In the genomic region with DNA sequence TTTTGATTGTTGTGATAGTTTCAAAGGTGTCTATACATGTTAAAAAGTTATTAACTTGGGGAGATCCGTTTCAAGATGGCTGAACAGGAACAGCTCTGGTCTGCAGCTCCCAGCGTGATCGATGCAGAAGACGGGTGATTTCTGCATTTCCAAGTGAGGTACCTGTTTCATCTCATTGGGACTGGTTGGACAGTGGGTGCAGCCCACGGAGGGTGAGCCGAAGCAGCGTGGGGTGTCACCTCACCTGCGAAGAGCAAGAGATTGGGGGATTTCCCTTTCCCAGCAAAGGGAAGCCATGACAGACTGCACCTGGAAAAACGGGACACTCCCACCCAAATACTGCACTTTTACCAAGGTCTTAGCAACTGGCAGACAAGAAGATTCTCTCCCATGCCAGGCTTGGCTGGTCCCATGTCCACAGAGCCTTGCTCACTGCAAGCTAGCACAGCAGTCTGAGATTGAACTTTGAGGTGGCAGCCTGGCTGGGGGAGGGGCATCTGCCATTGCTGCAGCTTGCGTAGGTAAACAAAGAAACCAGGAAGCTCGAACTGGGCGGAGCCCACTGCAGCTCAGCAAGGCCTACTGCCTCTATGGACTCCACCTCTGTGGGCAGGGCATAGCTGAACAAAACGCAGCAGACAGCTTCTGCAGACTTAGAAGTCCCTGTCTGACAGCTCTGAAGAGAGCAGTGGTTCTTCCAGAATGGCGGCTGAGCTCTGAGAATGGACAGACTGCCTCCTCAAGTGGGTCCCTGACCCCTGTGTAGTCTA, we compare ENCODE assay signal across 8 cellular contexts.
DNase-seq lines count a peak whose midpoint lies in the region; ATAC-seq and TF ChIP-seq lines count a peak whose summit lies in the region.
"Not testable (repeated sequence)": the region's sequence is repeated elsewhere in the genome, so short reads cannot be mapped to it uniquely, and the experiment has no call there.

No MANE protein-coding gene starts in this region.

- H3K36me3 Mint-ChIP-seq in activated CD4-positive, alpha-beta T cell treated with anti-CD3 and anti-CD28 coated beads, Interleukin-2, amount 10 ng/mL, durations not matched to agents 24 days and 14 days (ENCODE audit: low read depth) = not testable (repeated sequence)
- H3K36me3 Mint-ChIP-seq in endothelial cell (ENCODE audit: low read depth, unreplicated experiment) = peaks cover 21% of the 10 kb centered on the region

- peaks cover 29% of the 10 kb centered on the region for H3K9me3 Mint-ChIP-seq in activated CD4-positive, alpha-beta T cell treated with anti-CD3 and anti-CD28 coated beads, Interleukin-2, amount 10 ng/mL, durations not matched to agents 24 days and 14 days
- not testable (repeated sequence) for H3K9me3 Mint-ChIP-seq in endothelial cell (ENCODE audit: unreplicated experiment)

- not testable (repeated sequence) for H3K27me3 Mint-ChIP-seq in activated CD4-positive, alpha-beta T cell treated with anti-CD3 and anti-CD28 coated beads, Interleukin-2, amount 10 ng/mL, durations not matched to agents 24 days and 14 days; endothelial cell (ENCODE audit: unreplicated experiment)

- ATAC-seq in mucosa of descending colon = not testable (repeated sequence)

- H3K9me3 ChIP-seq in mucosa of descending colon = not testable (repeated sequence)

- not testable (repeated sequence) for H3K4me3 Mint-ChIP-seq in activated CD4-positive, alpha-beta T cell treated with anti-CD3 and anti-CD28 coated beads, Interleukin-2, amount 10 ng/mL, durations not matched to agents 24 days and 14 days
- peak overlapping the region; percentile 72 for H3K4me3 Mint-ChIP-seq in endothelial cell (ENCODE audit: unreplicated experiment)

- H3K4me1 ChIP-seq in mucosa of descending colon (ENCODE audit: low read depth) = not testable (repeated sequence)

- not testable (repeated sequence) for H3K36me3 ChIP-seq in mucosa of descending colon (ENCODE audit: low read depth)

- DNase-seq in COLO668 (lab: John Stamatoyannopoulos, UW; ENCODE audit: unreplicated experiment) (peak; percentile 21), ELF-1 (ENCODE audit: low read depth, low spot score) (peak; percentile 36), NCI-H1436 (lab: John Stamatoyannopoulos, UW) (peak; percentile 1), NCI-H748 (lab: John Stamatoyannopoulos, UW; ENCODE audit: unreplicated experiment) (peak; percentile 82), OCI-M1 (lab: John Stamatoyannopoulos, UW) (peak; percentile 79), mucosa of descending colon (peak; percentile 37 to 55 (median 46))
- DNase-seq in activated CD4-positive, alpha-beta T cell treated with anti-CD3 and anti-CD28 coated beads, Interleukin-2, amount 10 ng/mL, durations not matched to agents 24 days and 14 days = peak; percentile 56
- DNase-seq in endothelial cell (ENCODE audit: low spot score) = not testable (repeated sequence)

- not testable (repeated sequence) for H3K4me3 ChIP-seq in mucosa of descending colon

- intact Hi-C loops in activated CD4-positive, alpha-beta T cell treated with anti-CD3 and anti-CD28 coated beads, Interleukin-2, amount 10 ng/mL, durations not matched to agents 24 days and 14 days (cut with micrococcal nuclease); mucosa of descending colon (cut with DNase I, micrococcal nuclease): not testable (repeated sequence)

- H3K4me1 Mint-ChIP-seq in activated CD4-positive, alpha-beta T cell treated with anti-CD3 and anti-CD28 coated beads, Interleukin-2, amount 10 ng/mL, durations not matched to agents 24 days and 14 days; endothelial cell (ENCODE audit: unreplicated experiment): not testable (repeated sequence)

- not testable (repeated sequence) for H3K27ac Mint-ChIP-seq in activated CD4-positive, alpha-beta T cell treated with anti-CD3 and anti-CD28 coated beads, Interleukin-2, amount 10 ng/mL, durations not matched to agents 24 days and 14 days; endothelial cell (ENCODE audit: unreplicated experiment)

- TF ChIP-seq CTCF in endothelial cell (IDR thresholded peaks at IDR 0.05; ENCODE audit: unreplicated experiment); mucosa of descending colon (IDR thresholded peaks at IDR 0.05): not testable (repeated sequence)
